27 cellular contexts compared by ENCODE assay signal in the genomic region with DNA sequence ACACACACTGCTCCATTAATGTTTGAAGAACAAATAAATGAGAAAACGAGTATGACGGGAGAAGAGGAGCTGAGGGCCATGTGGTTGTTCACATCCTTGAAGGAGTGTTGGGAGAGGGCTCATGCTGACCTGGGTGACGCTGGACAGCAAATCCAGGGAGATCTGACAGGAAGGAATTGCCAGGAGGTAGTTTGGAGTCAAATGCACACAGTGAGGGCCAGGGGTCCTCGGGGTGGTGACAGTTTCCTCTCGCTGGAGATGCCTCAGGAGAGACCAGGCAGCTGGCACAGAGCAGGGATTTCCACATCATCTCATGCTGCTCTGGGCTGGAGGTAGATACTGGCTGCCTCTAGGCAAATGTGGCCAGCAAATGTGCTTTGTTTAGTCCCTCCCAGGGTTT. TPM values are rescaled to one million over a fixed set of nuclear protein-coding genes. Genes with fewer than 3 reads are reported as not detected.
DNase-seq lines count a peak whose midpoint lies in the region; ATAC-seq and TF ChIP-seq lines count a peak whose summit lies in the region.
"Had no signal": no experiment of that assay in that cellular context is flagged by ENCODE, and none has a peak within 500 bp of the region (broad histone marks: within the 10 kb centered on the region; RNA-seq: fewer than 3 reads in every experiment).

No MANE protein-coding gene starts in this region.

- no peak overlapping the region for H4K12ac ChIP-seq in trophoblast cell (ENCODE audit: low read depth, low read length)

- no peaks in the 10 kb centered on the region for H3K9me3 ChIP-seq in CD4-positive, alpha-beta T cell (ENCODE audit: control insufficient read depth, low read length)
- H3K9me3 ChIP-seq in HEK293 (ENCODE audit: control insufficient read depth, insufficient read depth, low read depth, low read length) = no peaks in the 10 kb centered on the region
- no peaks in the 10 kb centered on the region for H3K9me3 ChIP-seq in trophoblast cell (ENCODE audit: insufficient read depth, low read depth, low read length)
- H3K9me3 ChIP-seq: body of pancreas, left ventricle myocardium inferior, pancreas, right atrium auricular region, upper lobe of right lung had no signal

- no peaks in the 10 kb centered on the region for H3K27me3 Mint-ChIP-seq in CD4-positive, alpha-beta T cell
- H3K27me3 Mint-ChIP-seq in brain = peaks cover 3% of the 10 kb centered on the region
- H3K27me3 Mint-ChIP-seq: activated CD8-positive, alpha-beta T cell treated with anti-CD3 and anti-CD28 coated beads for 36 hours; naive thymus-derived CD8-positive, alpha-beta T cell had no signal

- H3K4me1 Mint-ChIP-seq in CD4-positive, alpha-beta T cell (ENCODE audit: low read depth) = peaks cover 31% of the 10 kb centered on the region
- H3K4me1 Mint-ChIP-seq in brain = peaks cover 53% of the 10 kb centered on the region

- no peak overlapping the region for H4K91ac ChIP-seq in trophoblast cell (ENCODE audit: low read depth, low read length)

- H3K4me1 ChIP-seq in HEK293 (ENCODE audit: control insufficient read depth, insufficient read depth, low read length) (peaks cover 15% of the 10 kb centered on the region), trophoblast cell (ENCODE audit: control insufficient read depth in 1 of 2, insufficient read depth in 2 of 2, low read length in 2 of 2) (peaks cover 13 to 17% of the 10 kb centered on the region in 2 experiments)

- H3K36me3 ChIP-seq in HEK293 (ENCODE audit: control insufficient read depth in 2 of 2, insufficient read depth in 1 of 2, low read length in 2 of 2) = no peaks in the 10 kb centered on the region
- H3K36me3 ChIP-seq in trophoblast cell (ENCODE audit: control insufficient read depth in 1 of 2, insufficient read depth in 2 of 2, low read length in 2 of 2) = no peaks in the 10 kb centered on the region
- H3K36me3 ChIP-seq: left ventricle myocardium inferior, pancreas, right atrium auricular region, upper lobe of right lung had no signal

- no peaks in the 10 kb centered on the region for H3K9me3 Mint-ChIP-seq in CD4-positive, alpha-beta T cell
- peaks cover 0 to 2% (median 0%) of the 10 kb centered on the region in 5 experiments for H3K9me3 Mint-ChIP-seq in brain
- H3K9me3 Mint-ChIP-seq: activated CD8-positive, alpha-beta T cell treated with anti-CD3 and anti-CD28 coated beads for 36 hours; naive thymus-derived CD8-positive, alpha-beta T cell had no signal

- H2AK5ac ChIP-seq in trophoblast cell (ENCODE audit: low read length) = no peak overlapping the region

- DNase-seq in CD4-positive, alpha-beta T cell = no peak
- DNase-seq in trophoblast cell (no peak), cardiac septum (ENCODE audit: low spot score) (no peak)
- DNase-seq in activated CD4-positive, alpha-beta T cell treated with anti-CD3 and anti-CD28 coated beads, Interleukin-2, amount 50 U/mL, for 1 hour = no peak
- DNase-seq: activated CD4-positive, CD25-positive, alpha-beta regulatory T cell treated with anti-CD3 and anti-CD28 coated beads, Interleukin-2, amount 50 U/mL, for 72 hours; activated CD8-positive, alpha-beta T cell treated with anti-CD3 and anti-CD28 coated beads for 36 hours; activated effector memory CD4-positive, alpha-beta T cell treated with Interleukin-2 at 50 U/mL for 16 hours; activated T-cell treated with anti-CD3 and anti-CD28 coated beads for 4 hours; body of pancreas; islet precursor cell; Kasumi-1; left ventricle myocardium inferior; naive thymus-derived CD8-positive, alpha-beta T cell; NCI-H510A; NK-92 treated with Interleukin-12 subunit alpha and Interleukin-12 subunit beta, amount 100 ng/mL, for 24 hours; pancreas; SIG-M5; stimulated activated CD4-positive, alpha-beta T cell treated with anti-CD3 and anti-CD28 coated beads, Interleukin-12 subunit alpha, Interleukin-12 subunit beta, amount 100 ng/mL, for 4 hours; stimulated activated CD4-positive, alpha-beta T cell treated with anti-CD3 and anti-CD28 coated beads, Interleukin-4, amount 100 ng/mL, for 1 hour; upper lobe of right lung had no signal

- WGBS in trophoblast cell (ENCODE audit: extremely low coverage, insufficient coverage, insufficient read length) = no CpG with 5 or more reads among the region's 5 CpGs

- peak overlapping the region; percentile 18 for H3K9ac ChIP-seq in trophoblast cell (ENCODE audit: low read length)

- H2BK120ac ChIP-seq in trophoblast cell (ENCODE audit: insufficient read depth, low read length, poor library complexity) = no peak overlapping the region

- H3K4me3 ChIP-seq in HEK293 (ENCODE audit: low read depth, low read length) = no peak overlapping the region
- H3K4me3 ChIP-seq in trophoblast cell (ENCODE audit: low read depth, low read length) = no peak overlapping the region
- H3K4me3 ChIP-seq: body of pancreas, left ventricle myocardium inferior, pancreas, right atrium auricular region, upper lobe of right lung had no signal

- H2AFZ ChIP-seq in trophoblast cell (ENCODE audit: insufficient read depth, low read length, poor library complexity) = no peak overlapping the region

- no peak overlapping the region for H3K18ac ChIP-seq in trophoblast cell (ENCODE audit: low read length)

- peaks cover 6% of the 10 kb centered on the region for H3K36me3 Mint-ChIP-seq in CD4-positive, alpha-beta T cell (ENCODE audit: low read depth)
- H3K36me3 Mint-ChIP-seq in brain = no peaks in the 10 kb centered on the region
- H3K36me3 Mint-ChIP-seq: naive thymus-derived CD8-positive, alpha-beta T cell had no signal

- no peak for TF ChIP-seq CTCF in CD4-positive, alpha-beta T cell (IDR thresholded peaks at IDR 0.05)
- TF ChIP-seq CTCF in HEK293 (tag by site-specific recombination; IDR thresholded peaks at IDR 0.05) (no peak), brain (conservative IDR thresholded peaks at IDR 0.05) (no peak)

- no peak overlapping the region for H3K14ac ChIP-seq in trophoblast cell (ENCODE audit: low read length)

- POLR2A ChIA-PET in CD4-positive, alpha-beta T cell (lab: Charles Lee) = interaction anchor here (2.6 kb wide), 1 partner anchor 10 kb away, joined by 18 read pairs; no protein-coding TSS in a partner anchor
- POLR2A ChIA-PET in HEK293 (lab: Yijun Ruan, JAX) = no interaction called here

- peak overlapping the region; percentile 54 for H3K4me3 Mint-ChIP-seq in CD4-positive, alpha-beta T cell
- H3K4me3 Mint-ChIP-seq in brain = peak overlapping the region in 4 of 5 experiments; percentile 23 to 62 (median 34)
- H3K4me3 Mint-ChIP-seq: activated CD8-positive, alpha-beta T cell treated with anti-CD3 and anti-CD28 coated beads for 36 hours had no signal

- no peak overlapping the region for H2BK5ac ChIP-seq in trophoblast cell (ENCODE audit: low read depth, low read length, poor library complexity)

- no peaks in the 10 kb centered on the region for H3K27me3 ChIP-seq in CD4-positive, alpha-beta T cell (ENCODE audit: control insufficient read depth, insufficient read depth, low read length)
- no peaks in the 10 kb centered on the region for H3K27me3 ChIP-seq in trophoblast cell (ENCODE audit: insufficient read depth, low read length)
- H3K27me3 ChIP-seq: body of pancreas, pancreas, right atrium auricular region, upper lobe of right lung had no signal

- ATAC-seq in CD4-positive, alpha-beta T cell (ENCODE audit: poor library complexity) = no peak
- ATAC-seq in GM19395 (IDR thresholded peaks at IDR 0.05; ENCODE audit: unreplicated experiment) = no peak
- ATAC-seq: activated CD8-positive, alpha-beta T cell treated with anti-CD3 and anti-CD28 coated beads for 36 hours; body of pancreas; naive thymus-derived CD8-positive, alpha-beta T cell; Panc1; pancreas; upper lobe of right lung had no signal

- H2BK12ac ChIP-seq in trophoblast cell (ENCODE audit: low read length) = no peak overlapping the region

- intact Hi-C loops in CD4-positive, alpha-beta T cell (cut with DNase I, micrococcal nuclease) = no loop called here
- intact Hi-C loops in cardiac septum (cut with DNase I) = no loop called here

- no peak overlapping the region for H3K23ac ChIP-seq in trophoblast cell (ENCODE audit: low read length)

- H3K4me2 ChIP-seq in trophoblast cell (ENCODE audit: low read length) = no peak overlapping the region

- H3K4ac ChIP-seq in trophoblast cell (ENCODE audit: low read depth, low read length) = no peak overlapping the region

- H3K27ac ChIP-seq in CD4-positive, alpha-beta T cell (ENCODE audit: low read depth, low read length) = no peak overlapping the region
- no peak overlapping the region for H3K27ac ChIP-seq in HEK293 (ENCODE audit: extremely low read depth, low read depth, low read length)
- H3K27ac ChIP-seq in trophoblast cell (ENCODE audit: low read depth, low read length) = no peak overlapping the region
- H3K27ac ChIP-seq: body of pancreas, C4-2B, epithelial cell of prostate, left ventricle myocardium inferior, pancreas, right atrium auricular region, upper lobe of right lung had no signal

- CTCF ChIA-PET in CD4-positive, alpha-beta T cell (lab: Charles Lee) = no interaction called here
- CTCF ChIA-PET in HEK293 (lab: Yijun Ruan, JAX) = interaction anchor here (0.6 to 1.2 kb wide), 3 partner anchors 48 to 343 kb away, joined by 3 to 4 read pairs (median 3); no protein-coding TSS in a partner anchor

- H3K79me1 ChIP-seq in trophoblast cell (ENCODE audit: low read length) = peaks cover 12% of the 10 kb centered on the region

- H3K27ac Mint-ChIP-seq in CD4-positive, alpha-beta T cell = no peak overlapping the region
- peak overlapping the region in 2 of 5 experiments; percentile 16 to 87 for H3K27ac Mint-ChIP-seq in brain
- H3K27ac Mint-ChIP-seq: activated CD8-positive, alpha-beta T cell treated with anti-CD3 and anti-CD28 coated beads for 36 hours had no signal

- H3K79me2 ChIP-seq in trophoblast cell (ENCODE audit: control insufficient read depth, insufficient read depth, low read length, poor library complexity) = peaks cover 9% of the 10 kb centered on the region

- H4K8ac ChIP-seq in trophoblast cell (ENCODE audit: low read depth, low read length) = no peak overlapping the region

RNA-seq across cellular contexts. Expression of gene TMEM181, which starts 2.0 kb away (rescaled TPM):
- total RNA-seq in CD4-positive, alpha-beta T cell = 10 to 100 TPM; 10.2 to 10.9 TPM
- 27.3 TPM for polyA plus RNA-seq in brain (ENCODE audit: insufficient read depth, low read depth, low replicate concordance)
- 10.2 and 10.4 TPM in 2 replicates for polyA plus RNA-seq in trophoblast cell (2013)
- total RNA-seq in cardiac septum = 10.6 TPM
